ENCODE assay signal across 11 cellular contexts in the genomic region with DNA sequence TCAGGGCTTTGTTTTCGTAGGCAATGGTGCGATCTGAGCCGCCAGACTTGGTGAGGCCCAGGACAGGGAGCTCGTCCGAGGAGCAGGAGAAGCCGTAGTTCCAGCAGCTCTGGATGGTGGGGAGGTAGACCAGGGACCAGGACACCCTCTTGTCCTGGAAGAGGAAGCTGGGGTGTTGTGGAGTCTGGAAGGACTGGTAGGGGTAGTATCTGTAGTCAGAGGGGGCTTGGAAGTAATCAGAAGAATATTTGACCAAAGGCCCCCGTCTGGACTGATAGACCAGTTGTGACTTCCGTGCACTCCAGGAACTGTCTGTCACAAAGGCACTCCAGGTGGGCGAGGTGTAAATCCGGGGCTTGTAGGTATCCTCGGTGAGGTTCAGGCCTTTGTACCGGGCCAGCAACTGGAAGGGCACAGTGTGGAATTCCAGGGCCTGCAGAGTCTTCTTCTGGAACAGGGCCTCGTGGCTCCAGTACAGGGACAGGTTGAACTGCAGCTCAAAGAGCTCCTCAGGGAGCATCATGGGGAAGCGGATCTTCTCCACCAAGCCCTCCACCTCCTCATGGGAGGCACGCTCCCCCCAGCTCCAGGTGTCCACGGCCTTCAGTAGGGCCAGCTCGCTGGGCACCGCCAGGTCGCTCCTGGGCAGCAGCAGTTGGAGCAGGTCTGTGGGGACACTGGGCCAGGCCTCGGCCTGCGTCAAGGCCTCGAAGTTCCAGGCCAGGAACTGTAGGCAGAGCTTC. TPM values are rescaled to one million over a fixed set of nuclear protein-coding genes. Genes with fewer than 3 reads are reported as not detected.
A peak's percentile ranks its signal among the peaks of the same experiment; 100 is the strongest.
DNase-seq lines count a peak whose midpoint lies in the region; ATAC-seq and TF ChIP-seq lines count a peak whose summit lies in the region.
"Had no signal": no experiment of that assay in that cellular context is flagged by ENCODE, and none has a peak within 500 bp of the region (broad histone marks: within the 10 kb centered on the region; RNA-seq: fewer than 3 reads in every experiment).

No MANE protein-coding gene starts in this region.

- no peaks in the 10 kb centered on the region for H3K36me3 Mint-ChIP-seq in activated naive CD4-positive, alpha-beta T cell treated with anti-CD3 and anti-CD28 coated beads, Interleukin-2, amount 50 U/mL, for 72 hours
- H3K36me3 Mint-ChIP-seq in type B pancreatic cell, result peaks cover 3% of the 10 kb centered on the region

- H3K4me3 Mint-ChIP-seq in type B pancreatic cell, result no peak overlapping the region
- H3K4me3 Mint-ChIP-seq: stimulated activated naive CD8-positive, alpha-beta T cell treated with anti-CD3 and anti-CD28 coated beads, Interleukin-15, amount 100 ng/mL, for 72 hours had no signal

- H3K4me1 ChIP-seq in adrenal gland (replicated peaks in 1 of 2) (peaks cover 2 to 34% of the 10 kb centered on the region in 2 donors), mucosa of stomach (ENCODE audit: control insufficient read depth, insufficient read depth, low read length) (peaks cover 47% of the 10 kb centered on the region)

- no peak overlapping the region for H3K4me3 ChIP-seq in adrenal gland
- no peak overlapping the region for H3K4me3 ChIP-seq in mucosa of stomach (ENCODE audit: low read length)
- H3K4me3 ChIP-seq: SJSA1 had no signal

- H3K27ac ChIP-seq in adrenal gland, result peak overlapping the region in 3 of 5 donors; percentile 33 to 53 (median 45)
- H3K27ac ChIP-seq: HL-60, SJSA1 had no signal

- H3K36me3 ChIP-seq in adrenal gland (replicated peaks in 1 of 2), result peaks cover 0 to 43% of the 10 kb centered on the region in 2 donors
- peaks cover 19% of the 10 kb centered on the region for H3K36me3 ChIP-seq in mucosa of stomach (ENCODE audit: control insufficient read depth, insufficient read depth, low read length)

- no peak for DNase-seq in activated naive CD4-positive, alpha-beta T cell treated with anti-CD3 and anti-CD28 coated beads, Interleukin-2, amount 50 U/mL, for 72 hours (ENCODE audit: low spot score in 2 of 2)
- DNase-seq in activated naive CD4-positive, alpha-beta T cell treated with Interleukin-2 at 50 U/mL for 16 hours, result no peak
- DNase-seq in adrenal gland (peak in 1 of 7 donors; percentile 30), type B pancreatic cell (ENCODE audit: extremely low spot score, unreplicated experiment) (no peak), foreskin melanocyte (no peak), SKM-1 (lab: John Stamatoyannopoulos, UW; ENCODE audit: unreplicated experiment) (no peak), 8988T (no peak)

- intact Hi-C loops in adrenal gland (cut with DNase I), result loop anchor here (2.0 to 5.0 kb wide), 2 partner anchors 105 to 107 kb away; no protein-coding TSS in a partner anchor

- H3K27me3 ChIP-seq in adrenal gland (no peaks in the 10 kb centered on the region), mucosa of stomach (ENCODE audit: control insufficient read depth, insufficient read depth, low read length) (no peaks in the 10 kb centered on the region)
- H3K27me3 ChIP-seq: SJSA1 had no signal

- 65 to 83% (median 76%) methylated on average over 12 to 22 of the region's 22 CpGs for WGBS in adrenal gland, 4 donors

- TF ChIP-seq CTCF in adrenal gland (IDR thresholded peaks at IDR 0.05) (no peak), type B pancreatic cell (conservative IDR thresholded peaks at IDR 0.05) (no peak)

- H3K9ac ChIP-seq in mucosa of stomach (ENCODE audit: low read length), result peak overlapping the region; percentile 26

- H3K9me3 Mint-ChIP-seq in activated naive CD4-positive, alpha-beta T cell treated with anti-CD3 and anti-CD28 coated beads, Interleukin-2, amount 50 U/mL, for 72 hours, result no peaks in the 10 kb centered on the region
- no peaks in the 10 kb centered on the region for H3K9me3 Mint-ChIP-seq in type B pancreatic cell
- H3K9me3 Mint-ChIP-seq: stimulated activated naive CD8-positive, alpha-beta T cell treated with anti-CD3 and anti-CD28 coated beads, Interleukin-15, amount 100 ng/mL, for 72 hours had no signal

- no peaks in the 10 kb centered on the region for H3K27me3 Mint-ChIP-seq in type B pancreatic cell
- H3K27me3 Mint-ChIP-seq: stimulated activated naive CD8-positive, alpha-beta T cell treated with anti-CD3 and anti-CD28 coated beads, Interleukin-15, amount 100 ng/mL, for 72 hours had no signal

- peaks cover 18% of the 10 kb centered on the region for H3K4me1 Mint-ChIP-seq in type B pancreatic cell (ENCODE audit: unreplicated experiment)

- no peak for ATAC-seq in activated naive CD4-positive, alpha-beta T cell treated with anti-CD3 and anti-CD28 coated beads, Interleukin-2, amount 50 U/mL, for 72 hours

- H3K9me3 ChIP-seq in adrenal gland (replicated peaks in 1 of 3) (no peaks in the 10 kb centered on the region), mucosa of stomach (ENCODE audit: control insufficient read depth, low read length) (no peaks in the 10 kb centered on the region)
- H3K9me3 ChIP-seq: SJSA1 had no signal

- peak overlapping the region; percentile 69 to 94 for H3K27ac Mint-ChIP-seq in activated naive CD4-positive, alpha-beta T cell treated with anti-CD3 and anti-CD28 coated beads, Interleukin-2, amount 50 U/mL, for 72 hours
- H3K27ac Mint-ChIP-seq in type B pancreatic cell, result peak overlapping the region; percentile 86

- TF ChIP-seq POLR2A in adrenal gland (IDR thresholded peaks at IDR 0.05), result peak in 1 of 2 donors; percentile 7

RNA-seq across cellular contexts. Expression of a gene that starts 7.8 kb away (rescaled TPM):
- 10 to 100 TPM; 71.3 to 95.6 TPM for total RNA-seq in activated naive CD4-positive, alpha-beta T cell treated with anti-CD3 and anti-CD28 coated beads, Interleukin-2, amount 50 U/mL, for 72 hours
- total RNA-seq in adrenal gland, result 1,000 to 10,000 TPM in 2 of 8 donors, 100 to 1,000 TPM in 6; 449 to 1,588 (median 791) TPM
- 100 to 1,000 TPM; 266 to 499 (median 286) TPM for polyA plus RNA-seq in adrenal gland
- total RNA-seq in type B pancreatic cell (ENCODE audit: low replicate concordance), result 154 and 202 TPM in 2 replicates

RNA-seq across cellular contexts. Expression of a gene that starts 37.6 kb away (rescaled TPM):
- 10 to 100 TPM; 54.7 to 57.0 TPM for total RNA-seq in activated naive CD4-positive, alpha-beta T cell treated with anti-CD3 and anti-CD28 coated beads, Interleukin-2, amount 50 U/mL, for 72 hours
- 10 to 100 TPM; 36.5 to 78.3 (median 61.5) TPM for total RNA-seq in adrenal gland
- polyA plus RNA-seq in adrenal gland, result 10 to 100 TPM; 10.3 to 29.5 (median 10.7) TPM
- total RNA-seq in type B pancreatic cell (ENCODE audit: low replicate concordance), result 75.1 and 105 TPM in 2 replicates

RNA-seq across cellular contexts. Expression of a gene that starts 46.7 kb away (rescaled TPM):
- total RNA-seq in activated naive CD4-positive, alpha-beta T cell treated with anti-CD3 and anti-CD28 coated beads, Interleukin-2, amount 50 U/mL, for 72 hours, result 1 to 10 TPM; 1.1 TPM
- total RNA-seq in adrenal gland, result 100 to 1,000 TPM; 112 to 275 (median 219) TPM
- polyA plus RNA-seq in adrenal gland, result 100 to 1,000 TPM in 1 of 3 donors, 10 to 100 TPM in 2; 50.8 to 153 (median 55.9) TPM
- 125 and 192 TPM in 2 replicates for total RNA-seq in type B pancreatic cell (ENCODE audit: low replicate concordance)

RNA-seq across cellular contexts. Expression of a gene that starts 52.0 kb away (rescaled TPM):
- not detected for total RNA-seq in activated naive CD4-positive, alpha-beta T cell treated with anti-CD3 and anti-CD28 coated beads, Interleukin-2, amount 50 U/mL, for 72 hours
- total RNA-seq in adrenal gland (100 to 1,000 TPM in 6 of 8 donors, 10 to 100 TPM in 2; 74.6 to 175 (median 137) TPM), type B pancreatic cell (ENCODE audit: low replicate concordance) (8.7 and 9.4 TPM in 2 replicates)
- 100 to 1,000 TPM in 1 of 3 donors, 10 to 100 TPM in 2; 17.2 to 147 (median 74.4) TPM for polyA plus RNA-seq in adrenal gland

Comparison
In these comparisons a context has a peak if more than half of its experiments do, and no peak if none do; other contexts are left out.
1. RNA of a gene that starts 46.7 kb away (total RNA-seq): 112 to 275 TPM in adrenal gland and 125 to 192 TPM in type B pancreatic cell; 1.1 TPM in activated naive CD4-positive, alpha-beta T cell treated with anti-CD3 and anti-CD28 coated beads, Interleukin-2, amount 50 U/mL, for 72 hours; every median in the first group is over 10 times any median in the second.